Comparison of ENCODE assay signal across 27 cellular contexts in the genomic region with DNA sequence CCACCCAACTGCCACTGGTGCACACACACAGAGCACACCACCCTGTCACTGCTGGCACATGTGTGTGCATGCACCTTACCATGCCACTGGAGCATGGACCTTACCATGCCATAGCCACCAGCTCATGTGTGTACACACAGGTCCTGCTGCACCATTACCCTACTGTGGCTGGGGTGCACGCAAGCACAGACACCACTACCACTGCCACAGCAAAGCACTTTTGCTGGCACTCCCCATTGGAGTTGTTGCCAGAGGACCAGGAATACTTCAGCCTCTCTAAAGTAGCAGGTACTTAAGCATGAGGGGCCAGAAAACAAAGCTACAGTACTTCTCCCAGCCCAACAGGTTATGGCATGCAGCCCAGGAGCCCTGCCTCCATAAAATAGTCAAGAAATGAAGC.
"Had no signal": no experiment of that assay in that cellular context is flagged by ENCODE, and none has a peak within 500 bp of the region (broad histone marks: within the 10 kb centered on the region; RNA-seq: fewer than 3 reads in every experiment).

No MANE protein-coding gene starts in this region.

- H3K4me1 ChIP-seq: colonic mucosa, foreskin keratinocyte, parathyroid adenoma, tibial artery, vagina had no signal

- H3K27ac Mint-ChIP-seq: activated B cell treated with CpG ODN at 0.5 μM for 24 hours; activated CD4-positive, alpha-beta memory T cell treated with anti-CD3 and anti-CD28 coated beads, Interleukin-2, amount 10 ng/mL, durations not matched to agents 7 days and 5 days; activated naive CD8-positive, alpha-beta T cell treated with anti-CD3 and anti-CD28 coated beads, Interleukin-2, amount 10 ng/mL, durations not matched to agents 7 days and 5 days; activated T-helper 17 cell treated with anti-CD3 and anti-CD28 coated beads, Interleukin-2, amount 50 U/mL, for 72 hours; brain; memory B cell; naive B cell; T-cell had no signal

- H3K36me3 ChIP-seq: colonic mucosa, neutrophil, tibial artery, vagina had no signal

- H3K27me3 Mint-ChIP-seq: activated B cell treated with CpG ODN at 0.5 μM for 24 hours; activated CD4-positive, alpha-beta memory T cell treated with anti-CD3 and anti-CD28 coated beads, Interleukin-2, amount 10 ng/mL, durations not matched to agents 7 days and 5 days; activated naive CD8-positive, alpha-beta T cell treated with anti-CD3 and anti-CD28 coated beads, Interleukin-2, amount 10 ng/mL, durations not matched to agents 7 days and 5 days; activated T-helper 17 cell treated with anti-CD3 and anti-CD28 coated beads, Interleukin-2, amount 50 U/mL, for 72 hours; T-cell had no signal

- H3K4me3 Mint-ChIP-seq: activated B cell treated with CpG ODN at 0.5 μM for 24 hours; activated CD4-positive, alpha-beta memory T cell treated with anti-CD3 and anti-CD28 coated beads, Interleukin-2, amount 10 ng/mL, durations not matched to agents 7 days and 5 days; activated naive CD8-positive, alpha-beta T cell treated with anti-CD3 and anti-CD28 coated beads, Interleukin-2, amount 10 ng/mL, durations not matched to agents 7 days and 5 days; activated T-helper 17 cell treated with anti-CD3 and anti-CD28 coated beads, Interleukin-2, amount 50 U/mL, for 72 hours; brain; memory B cell; naive B cell; T-cell had no signal

- DNase-seq: activated B cell treated with CpG ODN at 0.5 μM for 24 hours; activated CD4-positive, alpha-beta memory T cell treated with anti-CD3 and anti-CD28 coated beads, Interleukin-2, amount 10 ng/mL, durations not matched to agents 7 days and 5 days; activated CD4-positive, alpha-beta T cell treated with anti-CD3 and anti-CD28 coated beads for 4 hours; activated naive CD4-positive, alpha-beta T cell; activated naive CD8-positive, alpha-beta T cell treated with anti-CD3 and anti-CD28 coated beads, Interleukin-2, amount 10 ng/mL, durations not matched to agents 7 days and 5 days; activated T-cell treated with anti-CD3 and anti-CD28 coated beads, Interleukin-2, amount 50 U/mL, for 1 hour; amygdala; central memory CD4-positive, alpha-beta T cell; colonic mucosa; foreskin keratinocyte; hippocampal formation; islet precursor cell; mucosa of descending colon; naive B cell; stimulated activated CD4-positive, alpha-beta T cell treated with anti-CD3 and anti-CD28 coated beads, Interleukin-4, amount 100 ng/mL, for 4 hours; stimulated activated naive CD4-positive, alpha-beta T cell; substantia nigra; T-cell; T-helper 9 cell; tibial artery had no signal

- H3K27me3 ChIP-seq: colonic mucosa, foreskin keratinocyte, neutrophil, tibial artery, vagina had no signal

- H3K9me3 ChIP-seq: colonic mucosa, mucosa of descending colon, neutrophil, vagina had no signal

- H2AFZ ChIP-seq: parathyroid adenoma had no signal

- ATAC-seq: activated T-helper 17 cell treated with anti-CD3 and anti-CD28 coated beads, Interleukin-2, amount 50 U/mL, for 72 hours; foreskin keratinocyte; mucosa of descending colon; sciatic nerve; T-cell had no signal

- H3K79me2 ChIP-seq: parathyroid adenoma had no signal

- H3K4me3 ChIP-seq: colonic mucosa, mucosa of descending colon, tibial artery, vagina had no signal

- H3K27ac ChIP-seq: colonic mucosa, foreskin keratinocyte, neutrophil, parathyroid adenoma, tibial artery, vagina had no signal

- H3K4me1 Mint-ChIP-seq: activated B cell treated with CpG ODN at 0.5 μM for 24 hours; activated CD4-positive, alpha-beta memory T cell treated with anti-CD3 and anti-CD28 coated beads, Interleukin-2, amount 10 ng/mL, durations not matched to agents 7 days and 5 days; activated naive CD8-positive, alpha-beta T cell treated with anti-CD3 and anti-CD28 coated beads, Interleukin-2, amount 10 ng/mL, durations not matched to agents 7 days and 5 days; activated T-helper 17 cell treated with anti-CD3 and anti-CD28 coated beads, Interleukin-2, amount 50 U/mL, for 72 hours; brain; memory B cell; naive B cell; T-cell had no signal

- H3K9ac ChIP-seq: parathyroid adenoma had no signal

- H3K36me3 Mint-ChIP-seq: activated naive CD8-positive, alpha-beta T cell treated with anti-CD3 and anti-CD28 coated beads, Interleukin-2, amount 10 ng/mL, durations not matched to agents 7 days and 5 days; brain; memory B cell; naive B cell; T-cell had no signal

- H3K9me3 Mint-ChIP-seq: activated CD4-positive, alpha-beta memory T cell treated with anti-CD3 and anti-CD28 coated beads, Interleukin-2, amount 10 ng/mL, durations not matched to agents 7 days and 5 days had no signal
